ENCODE assay signal across 1 cellular context in genomic region chr7:2843711-2844152, GRCh38.
TF ChIP-seq lines count a peak whose summit lies in the region.

No MANE protein-coding gene starts in this region.

TF ChIP-seq in GM23338, 12 proteins besides CTCF, POLR2A, EP300 and RAD21 (continued from another document):
- no peak for TF ChIP-seq ZNF462 (CRISPR knock-in tag; IDR thresholded peaks at IDR 0.05)
- TF ChIP-seq ZNF331 (CRISPR knock-in tag; IDR thresholded peaks at IDR 0.05; ENCODE audit: low read depth) = no peak
- TF ChIP-seq NANOG (IDR thresholded peaks at IDR 0.05; ENCODE audit: borderline replicate concordance) = no peak
- TF ChIP-seq STAT1 (IDR thresholded peaks at IDR 0.05; ENCODE audit: unreplicated experiment) = no peak
- TF ChIP-seq CREB1 (CRISPR knock-in tag; IDR thresholded peaks at IDR 0.05; ENCODE audit: low read depth) = no peak
- no peak for TF ChIP-seq EZH2 (IDR thresholded peaks at IDR 0.05; ENCODE audit: low read depth, unreplicated experiment)
- no peak for TF ChIP-seq REST (IDR thresholded peaks at IDR 0.05; ENCODE audit: unreplicated experiment)
- no peak for TF ChIP-seq ZNF114 (CRISPR knock-in tag; IDR thresholded peaks at IDR 0.05)
- TF ChIP-seq ETS1 (IDR thresholded peaks at IDR 0.05) = no peak
- TF ChIP-seq POLR2AphosphoS5 (IDR thresholded peaks at IDR 0.05; ENCODE audit: low read depth) = no peak
- TF ChIP-seq EZH2phosphoT487 (IDR thresholded peaks at IDR 0.05; ENCODE audit: unreplicated experiment) = no peak
